ENCODE assay signal across 11 cellular contexts in genomic region chr2:106057206-106057605, GRCh38.
DNase-seq lines count a peak whose midpoint lies in the region; ATAC-seq lines count a peak whose summit lies in the region.
"Had no signal": no experiment of that assay in that cellular context is flagged by ENCODE, and none has a peak within 500 bp of the region (broad histone marks: within the 10 kb centered on the region; RNA-seq: fewer than 3 reads in every experiment).

No MANE protein-coding gene starts in this region.

- H3K27ac Mint-ChIP-seq in activated naive CD4-positive, alpha-beta T cell treated with anti-CD3 and anti-CD28 coated beads, Interleukin-2, amount 50 U/mL, for 72 hours = no peak overlapping the region

- no peaks in the 10 kb centered on the region for H3K36me3 Mint-ChIP-seq in activated naive CD4-positive, alpha-beta T cell treated with anti-CD3 and anti-CD28 coated beads, Interleukin-2, amount 50 U/mL, for 72 hours

- peak; percentile 69 to 82 for ATAC-seq in activated naive CD4-positive, alpha-beta T cell treated with anti-CD3 and anti-CD28 coated beads, Interleukin-2, amount 50 U/mL, for 72 hours
- ATAC-seq in HG03439 (IDR thresholded peaks at IDR 0.05; ENCODE audit: unreplicated experiment) (no peak), GM21528 (IDR thresholded peaks at IDR 0.05; ENCODE audit: low FRiP score, unreplicated experiment) (no peak)

- peaks cover 0 to 5% of the 10 kb centered on the region in 2 donors for H3K9me3 Mint-ChIP-seq in activated naive CD4-positive, alpha-beta T cell treated with anti-CD3 and anti-CD28 coated beads, Interleukin-2, amount 50 U/mL, for 72 hours

- DNase-seq in H4 (ENCODE audit: low spot score) (peak; percentile 37), germinal center (ENCODE audit: low spot score) (no peak), MV-4-11 (lab: John Stamatoyannopoulos, UW) (no peak)
- DNase-seq in activated CD4-positive, alpha-beta T cell treated with anti-CD3 and anti-CD28 coated beads for 1 hour = peak; percentile 31
- DNase-seq in activated naive CD4-positive, alpha-beta T cell treated with anti-CD3 and anti-CD28 coated beads, Interleukin-2, amount 50 U/mL, for 72 hours (ENCODE audit: low spot score in 2 of 2) = no peak
- peak in 2 of 3 donors; percentile 31 to 34 for DNase-seq in stimulated activated CD4-positive, alpha-beta T cell treated with anti-CD3 and anti-CD28 coated beads, TNF-alpha, amount 100 ng/mL, for 1 hour (ENCODE audit: low read depth in 3 of 3, low spot score in 1 of 3)
- DNase-seq: anterior cingulate cortex; NCI-H146; NK-92 treated with Interleukin-12 subunit alpha and Interleukin-12 subunit beta, amount 100 ng/mL, for 24 hours had no signal

Comparison
In these comparisons a context has a peak if more than half of its experiments do, and no peak if none do; other contexts are left out.
1. DNase-seq: peak in H4 (single experiment), activated CD4-positive, alpha-beta T cell treated with anti-CD3 and anti-CD28 coated beads for 1 hour (single experiment) and stimulated activated CD4-positive, alpha-beta T cell treated with anti-CD3 and anti-CD28 coated beads, TNF-alpha, amount 100 ng/mL, for 1 hour (2 of 3); none in activated naive CD4-positive, alpha-beta T cell treated with anti-CD3 and anti-CD28 coated beads, Interleukin-2, amount 50 U/mL, for 72 hours (0 of 2), germinal center (single experiment) and MV-4-11 (single experiment).
2. ATAC-seq: peak in activated naive CD4-positive, alpha-beta T cell treated with anti-CD3 and anti-CD28 coated beads, Interleukin-2, amount 50 U/mL, for 72 hours (2 of 2); none in HG03439 (single experiment) and GM21528 (single experiment).